Comparison of ENCODE assay signal across 8 cellular contexts in the genomic region with DNA sequence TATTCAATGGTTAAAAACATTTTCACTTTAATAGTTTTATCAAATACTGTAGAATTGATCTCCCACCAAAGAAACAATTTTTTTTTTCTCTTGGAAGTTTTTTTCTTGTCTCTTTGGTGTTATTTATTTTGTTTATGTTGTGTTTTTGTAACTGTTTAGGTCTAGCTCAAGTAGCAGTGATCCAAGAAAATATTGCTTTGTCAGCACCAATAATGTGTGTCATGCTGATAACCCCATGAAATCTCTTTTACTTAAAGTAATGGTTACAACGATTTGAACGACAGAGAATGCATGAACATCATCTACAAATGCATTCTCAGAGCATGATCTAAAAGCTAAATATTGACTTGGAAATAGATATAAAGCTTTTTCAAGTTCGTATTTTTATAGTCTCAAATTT.
"Had no signal": no experiment of that assay in that cellular context is flagged by ENCODE, and none has a peak within 500 bp of the region (broad histone marks: within the 10 kb centered on the region; RNA-seq: fewer than 3 reads in every experiment).

No MANE protein-coding gene starts in this region.

- ATAC-seq: HCT116 had no signal

- H3K9me3 ChIP-seq: HAP-1 had no signal

- H3K9ac ChIP-seq: GM23248 had no signal

- H3K27ac ChIP-seq: GM23248, HL-60 had no signal

- H2AFZ ChIP-seq: GM23248 had no signal

- H3K36me3 ChIP-seq: HAP-1 had no signal

- DNase-seq: GM23248, GOT3, H7, HFFc6, KG1 had no signal

- H3K4me3 ChIP-seq: GM23248, HAP-1 had no signal

- H3K4me1 ChIP-seq: HAP-1 had no signal
